In the genomic region with DNA sequence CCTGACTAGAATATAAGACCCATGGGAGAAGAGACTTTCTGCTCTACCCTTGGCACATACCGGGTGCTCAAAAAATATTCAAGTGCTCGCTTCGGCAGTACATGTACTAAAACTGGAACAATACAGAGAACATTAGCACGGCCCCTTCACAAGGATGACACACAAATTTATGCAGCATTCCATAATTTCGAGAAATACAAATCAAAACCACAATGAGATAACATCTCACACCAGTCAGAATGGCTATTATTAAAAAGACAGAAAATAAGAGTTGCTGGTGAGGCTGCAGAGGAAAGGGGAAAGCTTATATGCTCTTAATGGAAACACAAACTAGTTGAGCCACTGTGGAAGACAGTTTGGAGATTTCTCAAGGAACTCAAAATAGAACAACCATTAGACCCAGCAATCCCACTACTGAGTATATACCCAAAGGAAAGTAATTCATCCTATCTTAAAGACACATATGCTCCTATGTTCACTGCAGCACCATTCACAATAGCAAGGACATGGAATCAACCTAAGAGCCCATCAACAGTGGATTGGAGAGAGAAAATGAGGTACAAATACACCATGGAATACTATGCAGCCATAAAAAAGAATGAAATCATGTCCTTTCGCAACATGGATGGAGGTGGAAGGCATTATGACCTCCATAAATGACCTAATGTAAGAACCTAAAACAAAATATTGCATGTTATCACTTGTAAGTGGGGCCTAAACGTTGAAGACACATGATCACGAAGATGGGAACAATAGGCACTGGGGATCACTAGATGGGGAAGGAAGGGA, we compare ENCODE assay signal across 1 cellular context.
TF ChIP-seq lines count a peak whose summit lies in the region.

No MANE protein-coding gene starts in this region.

TF ChIP-seq in K562, 482 proteins besides CTCF, POLR2A, EP300 and RAD21 (continued from another document):
- TF ChIP-seq EZH2 (IDR thresholded peaks at IDR 0.05; ENCODE audit: borderline replicate concordance, low read depth, low read length): no peak
- no peak for TF ChIP-seq ZNF23 (CRISPR knock-in tag; IDR thresholded peaks at IDR 0.05)
- no peak for TF ChIP-seq ZNF583 (CRISPR knock-in tag; IDR thresholded peaks at IDR 0.05)
- no peak for TF ChIP-seq NFIX (CRISPR knock-in tag; IDR thresholded peaks at IDR 0.05; ENCODE audit: low read depth)
- 0 out of 4 replicates have a peak, but pooled peaks of 1 of the 2 experiments have one; percentile 32 for TF ChIP-seq KDM1A (IDR thresholded peaks at IDR 0.05)
- TF ChIP-seq CTCFL (IDR thresholded peaks at IDR 0.05; ENCODE audit: borderline replicate concordance, insufficient read depth, low read depth, low read length, poor library complexity, severe bottlenecking): no peak
- TF ChIP-seq CREB3 (tag; conservative IDR thresholded peaks at IDR 0.05; ENCODE audit: low read depth): 0 out of 2 replicates have a peak, but pooled peaks have one; percentile 27
- peak; percentile 48; the same call in 1 of the 2 replicates for TF ChIP-seq BCOR (IDR thresholded peaks at IDR 0.05)
- no peak for TF ChIP-seq HSF4 (CRISPR knock-in tag; IDR thresholded peaks at IDR 0.05; ENCODE audit: borderline replicate concordance)
- no peak for TF ChIP-seq GATAD2A (IDR thresholded peaks at IDR 0.05)
- TF ChIP-seq KLF1 (tag; IDR thresholded peaks at IDR 0.05): no peak
- no peak for TF ChIP-seq ZNF518B (CRISPR knock-in tag; IDR thresholded peaks at IDR 0.05)
- TF ChIP-seq BRF1 (IDR thresholded peaks at IDR 0.05; ENCODE audit: borderline replicate concordance, extremely low read depth, insufficient read length): no peak
- TF ChIP-seq AFF4 (CRISPR knock-in tag; IDR thresholded peaks at IDR 0.05): no peak
- TF ChIP-seq, protein P1, sequence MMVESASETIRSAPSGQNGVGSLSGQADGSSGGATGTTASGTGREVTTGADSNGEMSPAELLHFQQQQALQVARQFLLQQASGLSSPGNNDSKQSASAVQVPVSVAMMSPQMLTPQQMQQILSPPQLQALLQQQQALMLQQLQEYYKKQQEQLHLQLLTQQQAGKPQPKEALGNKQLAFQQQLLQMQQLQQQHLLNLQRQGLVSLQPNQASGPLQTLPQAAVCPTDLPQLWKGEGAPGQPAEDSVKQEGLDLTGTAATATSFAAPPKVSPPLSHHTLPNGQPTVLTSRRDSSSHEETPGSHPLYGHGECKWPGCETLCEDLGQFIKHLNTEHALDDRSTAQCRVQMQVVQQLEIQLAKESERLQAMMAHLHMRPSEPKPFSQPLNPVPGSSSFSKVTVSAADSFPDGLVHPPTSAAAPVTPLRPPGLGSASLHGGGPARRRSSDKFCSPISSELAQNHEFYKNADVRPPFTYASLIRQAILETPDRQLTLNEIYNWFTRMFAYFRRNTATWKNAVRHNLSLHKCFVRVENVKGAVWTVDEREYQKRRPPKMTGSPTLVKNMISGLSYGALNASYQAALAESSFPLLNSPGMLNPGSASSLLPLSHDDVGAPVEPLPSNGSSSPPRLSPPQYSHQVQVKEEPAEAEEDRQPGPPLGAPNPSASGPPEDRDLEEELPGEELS (CRISPR knock-in tag; IDR thresholded peaks at IDR 0.05; ENCODE audit: borderline replicate concordance): no peak
- TF ChIP-seq MTF1 (CRISPR knock-in tag; IDR thresholded peaks at IDR 0.05; ENCODE audit: borderline replicate concordance): no peak
- TF ChIP-seq RNF219 (CRISPR knock-in tag; IDR thresholded peaks at IDR 0.05): no peak
- TF ChIP-seq ZNF146 (CRISPR knock-in tag; IDR thresholded peaks at IDR 0.05; ENCODE audit: unreplicated experiment): peak; percentile 97
- no peak for TF ChIP-seq ZNF253 (CRISPR knock-in tag; conservative IDR thresholded peaks at IDR 0.05)
- TF ChIP-seq RB1 (IDR thresholded peaks at IDR 0.05; ENCODE audit: low read depth): no peak
- no peak for TF ChIP-seq ZNF133 (CRISPR knock-in tag; IDR thresholded peaks at IDR 0.05)
